Comparison of ENCODE assay signal across 2 cellular contexts in genomic region chr11:65356394-65356972, GRCh38.
TF ChIP-seq lines count a peak whose summit lies in the region.

No MANE protein-coding gene starts in this region.

TF ChIP-seq in WTC11, 78 proteins besides CTCF, POLR2A, EP300 and RAD21:
- TF ChIP-seq, protein P1, sequence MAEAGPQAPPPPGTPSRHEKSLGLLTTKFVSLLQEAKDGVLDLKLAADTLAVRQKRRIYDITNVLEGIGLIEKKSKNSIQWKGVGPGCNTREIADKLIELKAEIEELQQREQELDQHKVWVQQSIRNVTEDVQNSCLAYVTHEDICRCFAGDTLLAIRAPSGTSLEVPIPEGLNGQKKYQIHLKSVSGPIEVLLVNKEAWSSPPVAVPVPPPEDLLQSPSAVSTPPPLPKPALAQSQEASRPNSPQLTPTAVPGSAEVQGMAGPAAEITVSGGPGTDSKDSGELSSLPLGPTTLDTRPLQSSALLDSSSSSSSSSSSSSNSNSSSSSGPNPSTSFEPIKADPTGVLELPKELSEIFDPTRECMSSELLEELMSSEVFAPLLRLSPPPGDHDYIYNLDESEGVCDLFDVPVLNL (CRISPR knock-in tag; IDR thresholded peaks at IDR 0.05; ENCODE audit: borderline replicate concordance, low read depth): no peak
- TF ChIP-seq NFE2L1 (CRISPR knock-in tag; IDR thresholded peaks at IDR 0.05) (no peak), ATF1 (CRISPR knock-in tag; IDR thresholded peaks at IDR 0.05) (no peak), GRHL2 (CRISPR knock-in tag; IDR thresholded peaks at IDR 0.05; ENCODE audit: insufficient replicate concordance, severe bottlenecking) (no peak), TP53 (CRISPR knock-in tag; IDR thresholded peaks at IDR 0.05) (no peak), CREB1 (CRISPR knock-in tag; IDR thresholded peaks at IDR 0.05) (no peak), TEAD4 (CRISPR knock-in tag; IDR thresholded peaks at IDR 0.05) (no peak), CDX4 (CRISPR knock-in tag; IDR thresholded peaks at IDR 0.05; ENCODE audit: borderline replicate concordance) (no peak), EMX1 (CRISPR knock-in tag; IDR thresholded peaks at IDR 0.05) (no peak), MXD4 (CRISPR knock-in tag; IDR thresholded peaks at IDR 0.05; ENCODE audit: borderline replicate concordance) (no peak)
- TF ChIP-seq, protein P2, sequence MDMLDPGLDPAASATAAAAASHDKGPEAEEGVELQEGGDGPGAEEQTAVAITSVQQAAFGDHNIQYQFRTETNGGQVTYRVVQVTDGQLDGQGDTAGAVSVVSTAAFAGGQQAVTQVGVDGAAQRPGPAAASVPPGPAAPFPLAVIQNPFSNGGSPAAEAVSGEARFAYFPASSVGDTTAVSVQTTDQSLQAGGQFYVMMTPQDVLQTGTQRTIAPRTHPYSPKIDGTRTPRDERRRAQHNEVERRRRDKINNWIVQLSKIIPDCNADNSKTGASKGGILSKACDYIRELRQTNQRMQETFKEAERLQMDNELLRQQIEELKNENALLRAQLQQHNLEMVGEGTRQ (CRISPR knock-in tag; IDR thresholded peaks at IDR 0.05): no peak
- TF ChIP-seq, protein P3, sequence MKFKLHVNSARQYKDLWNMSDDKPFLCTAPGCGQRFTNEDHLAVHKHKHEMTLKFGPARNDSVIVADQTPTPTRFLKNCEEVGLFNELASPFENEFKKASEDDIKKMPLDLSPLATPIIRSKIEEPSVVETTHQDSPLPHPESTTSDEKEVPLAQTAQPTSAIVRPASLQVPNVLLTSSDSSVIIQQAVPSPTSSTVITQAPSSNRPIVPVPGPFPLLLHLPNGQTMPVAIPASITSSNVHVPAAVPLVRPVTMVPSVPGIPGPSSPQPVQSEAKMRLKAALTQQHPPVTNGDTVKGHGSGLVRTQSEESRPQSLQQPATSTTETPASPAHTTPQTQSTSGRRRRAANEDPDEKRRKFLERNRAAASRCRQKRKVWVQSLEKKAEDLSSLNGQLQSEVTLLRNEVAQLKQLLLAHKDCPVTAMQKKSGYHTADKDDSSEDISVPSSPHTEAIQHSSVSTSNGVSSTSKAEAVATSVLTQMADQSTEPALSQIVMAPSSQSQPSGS (CRISPR knock-in tag; IDR thresholded peaks at IDR 0.05; ENCODE audit: borderline replicate concordance, low read depth): no peak
- TF ChIP-seq, protein P4, sequence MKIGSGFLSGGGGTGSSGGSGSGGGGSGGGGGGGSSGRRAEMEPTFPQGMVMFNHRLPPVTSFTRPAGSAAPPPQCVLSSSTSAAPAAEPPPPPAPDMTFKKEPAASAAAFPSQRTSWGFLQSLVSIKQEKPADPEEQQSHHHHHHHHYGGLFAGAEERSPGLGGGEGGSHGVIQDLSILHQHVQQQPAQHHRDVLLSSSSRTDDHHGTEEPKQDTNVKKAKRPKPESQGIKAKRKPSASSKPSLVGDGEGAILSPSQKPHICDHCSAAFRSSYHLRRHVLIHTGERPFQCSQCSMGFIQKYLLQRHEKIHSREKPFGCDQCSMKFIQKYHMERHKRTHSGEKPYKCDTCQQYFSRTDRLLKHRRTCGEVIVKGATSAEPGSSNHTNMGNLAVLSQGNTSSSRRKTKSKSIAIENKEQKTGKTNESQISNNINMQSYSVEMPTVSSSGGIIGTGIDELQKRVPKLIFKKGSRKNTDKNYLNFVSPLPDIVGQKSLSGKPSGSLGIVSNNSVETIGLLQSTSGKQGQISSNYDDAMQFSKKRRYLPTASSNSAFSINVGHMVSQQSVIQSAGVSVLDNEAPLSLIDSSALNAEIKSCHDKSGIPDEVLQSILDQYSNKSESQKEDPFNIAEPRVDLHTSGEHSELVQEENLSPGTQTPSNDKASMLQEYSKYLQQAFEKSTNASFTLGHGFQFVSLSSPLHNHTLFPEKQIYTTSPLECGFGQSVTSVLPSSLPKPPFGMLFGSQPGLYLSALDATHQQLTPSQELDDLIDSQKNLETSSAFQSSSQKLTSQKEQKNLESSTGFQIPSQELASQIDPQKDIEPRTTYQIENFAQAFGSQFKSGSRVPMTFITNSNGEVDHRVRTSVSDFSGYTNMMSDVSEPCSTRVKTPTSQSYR (CRISPR knock-in tag; IDR thresholded peaks at IDR 0.05): no peak

TF ChIP-seq in SK-N-SH, 30 proteins besides CTCF, POLR2A, EP300 and RAD21 (continued from another document):
- TF ChIP-seq REST (IDR thresholded peaks at IDR 0.05; ENCODE audit: low read depth, low read length) (no peak), FOXM1 (IDR thresholded peaks at IDR 0.05; ENCODE audit: low read depth) (no peak), TAF1 (IDR thresholded peaks at IDR 0.05; ENCODE audit: borderline replicate concordance, low read depth, low read length) (no peak), GATA2 (CRISPR knock-in tag; IDR thresholded peaks at IDR 0.05) (no peak), PBX3 (IDR thresholded peaks at IDR 0.05) (no peak), POLR2AphosphoS5 (IDR thresholded peaks at IDR 0.05; ENCODE audit: low read depth, low read length) (no peak), ZBTB33 (IDR thresholded peaks at IDR 0.05; ENCODE audit: borderline replicate concordance, low read depth) (no peak), ELF1 (IDR thresholded peaks at IDR 0.05) (no peak)
